Comparison of ENCODE assay signal across 9 cellular contexts in genomic region chr3:30354972-30355371, GRCh38.
DNase-seq lines count a peak whose midpoint lies in the region; ATAC-seq, FAIRE-seq and TF ChIP-seq lines count a peak whose summit lies in the region.
"Had no signal": no experiment of that assay in that cellular context is flagged by ENCODE, and none has a peak within 500 bp of the region (broad histone marks: within the 10 kb centered on the region; RNA-seq: fewer than 3 reads in every experiment).

No MANE protein-coding gene starts in this region.

- H3K27ac Mint-ChIP-seq in astrocyte (ENCODE audit: unreplicated experiment) = no peak overlapping the region

- H3K4me1 Mint-ChIP-seq in astrocyte (ENCODE audit: low read depth, unreplicated experiment) = peaks cover 23% of the 10 kb centered on the region

- no peaks in the 10 kb centered on the region for H3K9me3 Mint-ChIP-seq in astrocyte (ENCODE audit: unreplicated experiment)

- H3K9me3 ChIP-seq in astrocyte (ENCODE audit: insufficient read depth, low read depth, low read length) (no peaks in the 10 kb centered on the region), gastrocnemius medialis (no peaks in the 10 kb centered on the region)

- ATAC-seq in gastrocnemius medialis (no peak), GM18861 (IDR thresholded peaks at IDR 0.05; ENCODE audit: unreplicated experiment) (no peak)

- intact Hi-C loops in gastrocnemius medialis (cut with DNase I; ENCODE audit: low total_unique reads) = no loop called here

- no peak overlapping the region for H3K4me2 ChIP-seq in astrocyte (ENCODE audit: low read length)

- H4K20me1 ChIP-seq in astrocyte (ENCODE audit: insufficient read depth, low read length) = no peaks in the 10 kb centered on the region

- H3K27me3 Mint-ChIP-seq in astrocyte (ENCODE audit: low read depth, unreplicated experiment) = no peaks in the 10 kb centered on the region

- H3K4me3 ChIP-seq in astrocyte (ENCODE audit: insufficient read depth, low read depth, low read length) (no peak overlapping the region), gastrocnemius medialis (no peak overlapping the region)

- no peak for FAIRE-seq in astrocyte (lab: Jason Lieb, UNC)

- no peak overlapping the region for H3K9ac ChIP-seq in astrocyte (ENCODE audit: low read length)

- H3K4me3 Mint-ChIP-seq in astrocyte (ENCODE audit: unreplicated experiment) = no peak overlapping the region

- DNase-seq in DMS79 (lab: John Stamatoyannopoulos, UW) (peak; percentile 78), NCI-H187 (lab: John Stamatoyannopoulos, UW) (peak; percentile 70 to 79), astrocyte (ENCODE audit: low read depth) (no peak), gastrocnemius medialis (no peak), HCEC 1CT (no peak), kidney tubule cell (ENCODE audit: low spot score) (no peak)
- DNase-seq: activated CD8-positive, alpha-beta memory T cell treated with anti-CD3 and anti-CD28 coated beads, Interleukin-2, amount 50 U/mL, for 4 hours; GF-D8 had no signal

- peak overlapping the region; percentile 41 for H2AFZ ChIP-seq in astrocyte (ENCODE audit: low read depth, low read length)

- peaks cover 29% of the 10 kb centered on the region for H3K4me1 ChIP-seq in astrocyte (ENCODE audit: insufficient read depth, low read length)
- H3K4me1 ChIP-seq in gastrocnemius medialis = peaks cover 21 to 38% of the 10 kb centered on the region in 2 donors

- H3K36me3 Mint-ChIP-seq in astrocyte (ENCODE audit: low read depth, unreplicated experiment) = no peaks in the 10 kb centered on the region

- in situ Hi-C loops in gastrocnemius medialis (cut with MboI; ENCODE audit: low sequenced_read_pairs in 4 of 4) = no loop called here

- no peak for TF ChIP-seq CTCF in astrocyte (IDR thresholded peaks at IDR 0.05; ENCODE audit: insufficient read depth, low read depth, low read length)
- TF ChIP-seq CTCF in gastrocnemius medialis (IDR thresholded peaks at IDR 0.05 in 4 of 5, conservative IDR thresholded peaks at IDR 0.05 in 1 of 5) = no peak

- H3K79me2 ChIP-seq in astrocyte (ENCODE audit: insufficient read depth, low read length) = no peaks in the 10 kb centered on the region

- no peak for TF ChIP-seq POLR2A in gastrocnemius medialis (IDR thresholded peaks at IDR 0.05)

- H3K36me3 ChIP-seq in astrocyte (ENCODE audit: insufficient read depth, low read length) (no peaks in the 10 kb centered on the region), gastrocnemius medialis (no peaks in the 10 kb centered on the region)

- no peaks in the 10 kb centered on the region for H3K27me3 ChIP-seq in astrocyte (ENCODE audit: insufficient read depth, low read length)
- H3K27me3 ChIP-seq in gastrocnemius medialis = no peaks in the 10 kb centered on the region

- H3K27ac ChIP-seq in astrocyte (ENCODE audit: low read depth, low read length) = no peak overlapping the region
- peak overlapping the region; percentile 12 to 68 (median 36) for H3K27ac ChIP-seq in gastrocnemius medialis

Comparison
In these comparisons a context has a peak if more than half of its experiments do, and no peak if none do; other contexts are left out.
1. DNase-seq: peak in DMS79 (single experiment) and NCI-H187 (2 of 2); none in astrocyte (single experiment), gastrocnemius medialis (0 of 2), HCEC 1CT (single experiment) and kidney tubule cell (single experiment).